14 cellular contexts compared by ENCODE assay signal in the genomic region with DNA sequence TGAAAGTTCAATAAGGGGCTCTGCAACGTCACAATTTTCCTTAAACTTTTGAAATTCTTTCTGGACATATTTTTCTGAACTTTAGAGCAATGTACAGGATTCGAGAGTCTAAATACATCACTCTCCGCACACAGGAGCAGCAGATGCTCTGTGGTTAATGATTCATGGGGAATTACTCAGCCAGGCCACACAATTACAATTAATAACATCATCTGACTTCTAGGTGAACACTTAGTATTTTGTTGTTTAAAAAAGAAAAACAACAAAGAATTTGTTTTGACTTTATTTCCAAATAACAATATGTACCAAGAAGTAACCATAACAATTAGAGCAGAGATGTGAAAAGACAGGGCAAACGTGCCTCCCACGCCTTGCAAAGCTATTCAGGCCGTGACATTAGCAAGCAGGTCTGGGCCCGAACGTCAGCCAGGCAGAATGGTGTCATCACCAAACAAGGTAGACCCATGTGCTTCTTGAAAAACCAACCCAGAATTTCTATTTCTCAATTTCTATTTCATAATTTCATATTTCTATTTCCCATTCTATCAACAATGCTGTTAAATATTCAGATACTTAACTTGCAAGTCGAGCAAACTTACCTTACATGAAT.
DNase-seq lines count a peak whose midpoint lies in the region; ATAC-seq, FAIRE-seq and TF ChIP-seq lines count a peak whose summit lies in the region.
"Had no signal": no experiment of that assay in that cellular context is flagged by ENCODE, and none has a peak within 500 bp of the region (broad histone marks: within the 10 kb centered on the region; RNA-seq: fewer than 3 reads in every experiment).

No MANE protein-coding gene starts in this region.

- no peak for TF ChIP-seq POLR2A in GM12878 (IDR thresholded peaks at IDR 0.05; ENCODE audit: low read depth, low read length)

- no peak overlapping the region for H3K27ac ChIP-seq in GM12878 (ENCODE audit: control insufficient read depth, insufficient read depth)
- H3K27ac ChIP-seq: BLaER1 had no signal

- H3K4me1 ChIP-seq in GM12878 (ENCODE audit: control insufficient read depth, insufficient read depth, low read length), result no peaks in the 10 kb centered on the region
- H3K4me1 ChIP-seq: BLaER1 had no signal

- TF ChIP-seq EP300 in GM12878 (IDR thresholded peaks at IDR 0.05; ENCODE audit: borderline replicate concordance in 1 of 2, control insufficient read depth in 1 of 2, low read depth in 2 of 2, low read length in 2 of 2), result no peak

- H3K4me3 ChIP-seq in GM12878, result no peak overlapping the region
- H3K4me3 ChIP-seq: BLaER1 had no signal

- TF ChIP-seq CTCF in GM12878 (IDR thresholded peaks at IDR 0.05 in 2 of 3, conservative IDR thresholded peaks at IDR 0.05 in 1 of 3; ENCODE audit: control insufficient read depth in 2 of 3, extremely low read depth in 1 of 3, insufficient read depth in 1 of 3, low read depth in 3 of 3, low read length in 3 of 3), result no peak

- no peak overlapping the region for H2AFZ ChIP-seq in GM12878 (ENCODE audit: control insufficient read depth, low read depth, low read length)

- no peak overlapping the region for H3K9ac ChIP-seq in GM12878 (ENCODE audit: control insufficient read depth, insufficient read depth, low read length)
- H3K9ac ChIP-seq: BLaER1 had no signal

- intact Hi-C loops in GM12878 (cut with micrococcal nuclease; ENCODE audit: unreplicated experiment), result no loop called here

- H4K20me1 ChIP-seq in GM12878 (ENCODE audit: control insufficient read depth, insufficient read depth), result no peaks in the 10 kb centered on the region
- H4K20me1 ChIP-seq: BLaER1 had no signal

- in situ Hi-C loops in GM12878 (cut with MboI), result no loop called here

- FAIRE-seq in GM12878 (lab: Jason Lieb, UNC) (no peak), frontal cortex (lab: Jason Lieb, UNC) (no peak)
- FAIRE-seq: endothelial cell of umbilical vein had no signal

- no peaks in the 10 kb centered on the region; a peak in 1 of 4 replicates for H3K27me3 ChIP-seq in GM12878 (replicated peaks in 1 of 2; ENCODE audit: control insufficient read depth in 2 of 2, insufficient read depth in 2 of 2, low read length in 1 of 2)

- CTCF ChIA-PET in GM12878 (lab: Yijun Ruan, JAX), result no interaction called here

- RAD21 ChIA-PET in GM12878 (lab: Charles Lee; ENCODE audit: unreplicated experiment), result no interaction called here

- POLR2A ChIA-PET in GM12878 (lab: Charles Lee), result no interaction called here

- no peaks in the 10 kb centered on the region for H3K36me3 ChIP-seq in GM12878 (ENCODE audit: control insufficient read depth in 2 of 2, insufficient read depth in 2 of 2, low read length in 1 of 2)
- H3K36me3 ChIP-seq: BLaER1 had no signal

- TF ChIP-seq RAD21 in GM12878 (IDR thresholded peaks at IDR 0.05; ENCODE audit: insufficient read depth, low read depth, low read length), result no peak

- no TSS peak for BruUV-seq in GM12878 (replicated peaks; lab: Mats Ljungman, UMichigan)

- SMC1A ChIA-PET in GM12878 (lab: Charles Lee; ENCODE audit: uncharacterized antibody, unreplicated experiment), result no interaction called here

- H3K9me3 ChIP-seq in GM12878 (replicated peaks; ENCODE audit: control insufficient read depth, insufficient read depth, low read length), result no peaks in the 10 kb centered on the region
- H3K9me3 ChIP-seq: BLaER1 had no signal

- DNase-seq in AG08396 (ENCODE audit: low spot score), result peak; percentile 21
- peak; percentile 47 for DNase-seq in HS-5 (ENCODE audit: low read depth)
- no peak for DNase-seq in GM12878 (ENCODE audit: low read depth, low spot score)
- DNase-seq in iris pigment epithelial cell (ENCODE audit: low read depth), result peak; percentile 93
- DNase-seq in stimulated activated naive CD4-positive, alpha-beta T cell (lab: John Stamatoyannopoulos, UW), result no peak
- DNase-seq in activated CD4-positive, alpha-beta T cell treated with anti-CD3 and anti-CD28 coated beads, Interleukin-2, amount 50 U/mL, for 48 hours, result no peak
- no peak for DNase-seq in frontal cortex (ENCODE audit: low spot score in 2 of 2)
- DNase-seq in stimulated activated CD4-positive, alpha-beta T cell treated with anti-CD3 and anti-CD28 coated beads, Interleukin-4, amount 100 ng/mL, for 24 hours, result no peak
- DNase-seq: activated T-cell treated with anti-CD3 and anti-CD28 coated beads, Interleukin-2, amount 50 U/mL, for 24 hours; retina; stimulated activated CD4-positive, alpha-beta T cell treated with anti-CD3 and anti-CD28 coated beads, Interleukin-4, amount 100 ng/mL, for 4 hours had no signal

- WGBS in GM12878 (ENCODE audit: insufficient coverage, insufficient replicate concordance, low lambda C conversion rate, missing lambda C conversion rate), result 28% methylated on average over 9 of the region's 9 CpGs

- no peak overlapping the region for H3K4me2 ChIP-seq in GM12878 (ENCODE audit: control insufficient read depth, insufficient read depth)
- H3K4me2 ChIP-seq: BLaER1 had no signal

- H3K79me2 ChIP-seq in GM12878 (ENCODE audit: control insufficient read depth, insufficient read depth, low read length), result no peaks in the 10 kb centered on the region

- peak; percentile 65 for ATAC-seq in GM12878
- ATAC-seq: activated CD4-positive, CD25-positive, alpha-beta regulatory T cell treated with anti-CD3 and anti-CD28 coated beads, Interleukin-2, amount 50 U/mL, for 24 hours had no signal

TF ChIP-seq in GM12878, 131 proteins besides CTCF, POLR2A, EP300 and RAD21:
- TF ChIP-seq TCF12 (IDR thresholded peaks at IDR 0.05; ENCODE audit: low read depth, low read length), result peak; percentile 16; the same call in 1 of the 2 replicates
- TF ChIP-seq NR2C1 (IDR thresholded peaks at IDR 0.05), result no peak
- TF ChIP-seq PBX3 (IDR thresholded peaks at IDR 0.05; ENCODE audit: insufficient replicate concordance, low read depth, low read length), result no peak
- TF ChIP-seq CHD2 (IDR thresholded peaks at IDR 0.05; ENCODE audit: borderline replicate concordance, low read depth, low read length), result no peak
- 0 out of 4 replicates have a peak, but pooled peaks of 1 of the 2 experiments have one; percentile 7 for TF ChIP-seq BHLHE40 (IDR thresholded peaks at IDR 0.05; ENCODE audit: borderline replicate concordance in 1 of 2, low read depth in 2 of 2, low read length in 1 of 2)

Comparison
In these comparisons a context has a peak if more than half of its experiments do, and no peak if none do; other contexts are left out.
1. DNase-seq: peak in AG08396 (single experiment), HS-5 (single experiment) and iris pigment epithelial cell (single experiment); none in GM12878 (single experiment), stimulated activated naive CD4-positive, alpha-beta T cell (0 of 6), activated CD4-positive, alpha-beta T cell treated with anti-CD3 and anti-CD28 coated beads, Interleukin-2, amount 50 U/mL, for 48 hours (0 of 2), frontal cortex (0 of 2) and stimulated activated CD4-positive, alpha-beta T cell treated with anti-CD3 and anti-CD28 coated beads, Interleukin-4, amount 100 ng/mL, for 24 hours (single experiment).